27 cellular contexts compared by ENCODE assay signal in genomic region chr2:180776924-180777323, GRCh38.
A peak's percentile ranks its signal among the peaks of the same experiment; 100 is the strongest.
DNase-seq lines count a peak whose midpoint lies in the region; ATAC-seq and TF ChIP-seq lines count a peak whose summit lies in the region.
"Had no signal": no experiment of that assay in that cellular context is flagged by ENCODE, and none has a peak within 500 bp of the region (broad histone marks: within the 10 kb centered on the region; RNA-seq: fewer than 3 reads in every experiment).

No MANE protein-coding gene starts in this region.

- H3K9me3 Mint-ChIP-seq in HFFc6: no peaks in the 10 kb centered on the region
- H3K9me3 Mint-ChIP-seq: activated CD4-positive, alpha-beta T cell treated with anti-CD3 and anti-CD28 coated beads, Interleukin-2, amount 10 ng/mL, durations not matched to agents 24 days and 14 days; CD8-positive, alpha-beta T cell; central memory CD8-positive, alpha-beta T cell; T-helper 2 cell treated with Interferon-gamma antibody and Interleukin-4, amounts not matched to agents 5 μg/mL and 100 μg/mL, for 36 hours had no signal

- no peak overlapping the region for H3K27ac ChIP-seq in right cardiac atrium (ENCODE audit: low read length)
- H3K27ac ChIP-seq: foreskin keratinocyte, hepatocyte, left lung, upper lobe of right lung, VCaP had no signal

- DNase-seq in EL: peak; percentile 51
- DNase-seq in HFFc6: peak; percentile 4
- DNase-seq in RPMI7951 (ENCODE audit: low read depth): peak; percentile 7
- DNase-seq in foreskin melanocyte: peak; percentile 34
- no peak for DNase-seq in DMS79 (lab: John Stamatoyannopoulos, UW)
- DNase-seq in activated CD4-positive, alpha-beta T cell treated with anti-CD3 and anti-CD28 coated beads, Interleukin-2, amount 50 U/mL, for 4 hours: no peak
- no peak for DNase-seq in right cardiac atrium
- DNase-seq: activated CD4-positive, alpha-beta T cell treated with anti-CD3 and anti-CD28 coated beads, Interleukin-2, amount 10 ng/mL, durations not matched to agents 24 days and 14 days; activated CD8-positive, alpha-beta memory T cell treated with anti-CD3 and anti-CD28 coated beads, Interleukin-2, amount 10 ng/mL, durations not matched to agents 7 days and 5 days; activated naive CD4-positive, alpha-beta T cell treated with anti-CD3 and anti-CD28 coated beads, Interleukin-2, amount 50 U/mL, for 16 hours; AML-193; CD8-positive, alpha-beta T cell; foreskin keratinocyte; left lung; naive thymus-derived CD8-positive, alpha-beta T cell; NCI-H1417 treated with DMSO at 0.1 percent for 48 hours; NCI-H524 treated with DMSO at 0.1 percent for 48 hours; occipital lobe; stimulated activated CD4-positive, alpha-beta T cell treated with anti-CD3 and anti-CD28 coated beads, Interleukin-2, amount 100 ng/mL, for 24 hours; upper lobe of right lung had no signal

- H3K9me3 ChIP-seq in right cardiac atrium (ENCODE audit: control insufficient read depth, low read length): no peaks in the 10 kb centered on the region
- H3K9me3 ChIP-seq: left lung, upper lobe of right lung had no signal

- H3K27me3 Mint-ChIP-seq in HFFc6 (ENCODE audit: insufficient read depth): no peaks in the 10 kb centered on the region
- H3K27me3 Mint-ChIP-seq: activated CD4-positive, alpha-beta T cell treated with anti-CD3 and anti-CD28 coated beads, Interleukin-2, amount 10 ng/mL, durations not matched to agents 24 days and 14 days; activated CD8-positive, alpha-beta memory T cell treated with anti-CD3 and anti-CD28 coated beads, Interleukin-2, amount 10 ng/mL, durations not matched to agents 7 days and 5 days had no signal

- intact Hi-C loops in right cardiac atrium (cut with DNase I): no loop called here

- no peak overlapping the region for H3K4me3 ChIP-seq in right cardiac atrium (ENCODE audit: low read length)
- H3K4me3 ChIP-seq: hepatocyte, left lung, smooth muscle cell, upper lobe of right lung had no signal

- H3K4me1 Mint-ChIP-seq in HFFc6 (ENCODE audit: low read depth): peaks cover 17% of the 10 kb centered on the region
- H3K4me1 Mint-ChIP-seq: activated CD4-positive, alpha-beta T cell treated with anti-CD3 and anti-CD28 coated beads, Interleukin-2, amount 10 ng/mL, durations not matched to agents 24 days and 14 days; activated CD8-positive, alpha-beta memory T cell treated with anti-CD3 and anti-CD28 coated beads, Interleukin-2, amount 10 ng/mL, durations not matched to agents 7 days and 5 days; central memory CD8-positive, alpha-beta T cell; naive thymus-derived CD8-positive, alpha-beta T cell had no signal

- H3K27me3 ChIP-seq in right cardiac atrium (ENCODE audit: control insufficient read depth, insufficient read depth): no peaks in the 10 kb centered on the region
- H3K27me3 ChIP-seq: foreskin keratinocyte, hepatocyte, left lung, upper lobe of right lung had no signal

- no peak overlapping the region for H3K4me3 Mint-ChIP-seq in HFFc6
- H3K4me3 Mint-ChIP-seq: activated CD4-positive, alpha-beta T cell treated with anti-CD3 and anti-CD28 coated beads, Interleukin-2, amount 10 ng/mL, durations not matched to agents 24 days and 14 days; activated CD8-positive, alpha-beta memory T cell treated with anti-CD3 and anti-CD28 coated beads, Interleukin-2, amount 10 ng/mL, durations not matched to agents 7 days and 5 days; CD8-positive, alpha-beta T cell; central memory CD8-positive, alpha-beta T cell; naive thymus-derived CD8-positive, alpha-beta T cell; T-helper 2 cell treated with Interferon-gamma antibody and Interleukin-4, amounts not matched to agents 5 μg/mL and 100 μg/mL, for 36 hours had no signal

- H3K4me1 ChIP-seq in right cardiac atrium (ENCODE audit: control insufficient read depth, insufficient read depth, low read length): no peaks in the 10 kb centered on the region
- H3K4me1 ChIP-seq: foreskin keratinocyte, left lung, upper lobe of right lung had no signal

- no peaks in the 10 kb centered on the region for H3K36me3 Mint-ChIP-seq in HFFc6 (ENCODE audit: low read depth)
- H3K36me3 Mint-ChIP-seq: activated CD8-positive, alpha-beta memory T cell treated with anti-CD3 and anti-CD28 coated beads, Interleukin-2, amount 10 ng/mL, durations not matched to agents 7 days and 5 days; CD8-positive, alpha-beta T cell; naive thymus-derived CD8-positive, alpha-beta T cell had no signal

- no peak overlapping the region for H3K27ac Mint-ChIP-seq in HFFc6
- H3K27ac Mint-ChIP-seq: activated CD4-positive, alpha-beta T cell treated with anti-CD3 and anti-CD28 coated beads, Interleukin-2, amount 10 ng/mL, durations not matched to agents 24 days and 14 days; activated CD8-positive, alpha-beta memory T cell treated with anti-CD3 and anti-CD28 coated beads, Interleukin-2, amount 10 ng/mL, durations not matched to agents 7 days and 5 days; CD8-positive, alpha-beta T cell; naive thymus-derived CD8-positive, alpha-beta T cell; T-helper 2 cell treated with Interferon-gamma antibody and Interleukin-4, amounts not matched to agents 5 μg/mL and 100 μg/mL, for 36 hours had no signal

- TF ChIP-seq CTCF in HFFc6 (IDR thresholded peaks at IDR 0.05): no peak

- no peak for ATAC-seq in GM19397 (IDR thresholded peaks at IDR 0.05; ENCODE audit: unreplicated experiment)
- ATAC-seq in right cardiac atrium: no peak
- ATAC-seq: activated CD8-positive, alpha-beta memory T cell treated with anti-CD3 and anti-CD28 coated beads, Interleukin-2, amount 10 ng/mL, durations not matched to agents 7 days and 5 days; CD8-positive, alpha-beta T cell; foreskin keratinocyte; HCT116; left lung; naive thymus-derived CD8-positive, alpha-beta T cell; upper lobe of right lung had no signal

Comparison
In these comparisons a context has a peak if more than half of its experiments do, and no peak if none do; other contexts are left out.
1. DNase-seq: peak in EL (single experiment), HFFc6 (single experiment), RPMI7951 (single experiment) and foreskin melanocyte (single experiment); none in DMS79 (single experiment), activated CD4-positive, alpha-beta T cell treated with anti-CD3 and anti-CD28 coated beads, Interleukin-2, amount 50 U/mL, for 4 hours (0 of 2) and right cardiac atrium (0 of 3).